16 cellular contexts compared by ENCODE assay signal in the genomic region with DNA sequence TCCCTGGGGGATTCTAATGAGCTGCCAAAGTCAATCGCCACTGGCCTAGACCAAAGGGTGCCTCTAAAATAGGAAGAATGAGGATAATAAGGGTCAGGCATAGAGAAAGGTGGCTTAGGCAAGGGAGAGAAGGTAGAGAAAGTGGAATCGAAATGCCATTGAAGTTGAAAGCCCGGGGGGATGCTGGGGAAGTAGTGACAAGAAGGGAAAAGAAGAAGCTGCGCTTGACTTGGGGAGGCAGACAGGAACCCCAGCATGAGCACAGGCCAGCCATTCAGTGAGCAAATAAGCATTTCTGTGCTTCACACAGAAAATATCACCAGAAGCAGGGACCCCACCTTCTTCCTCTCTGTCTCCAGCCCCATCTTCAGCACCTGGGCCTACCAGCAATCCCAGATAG. TPM values are rescaled to one million over a fixed set of nuclear protein-coding genes. Genes with fewer than 3 reads are reported as not detected.
DNase-seq lines count a peak whose midpoint lies in the region; ATAC-seq and TF ChIP-seq lines count a peak whose summit lies in the region.
"Had no signal": no experiment of that assay in that cellular context is flagged by ENCODE, and none has a peak within 500 bp of the region (broad histone marks: within the 10 kb centered on the region; RNA-seq: fewer than 3 reads in every experiment).

No MANE protein-coding gene starts in this region.

- no peaks in the 10 kb centered on the region for H3K4me1 ChIP-seq in thoracic aorta (ENCODE audit: control insufficient read depth in 1 of 2, low read depth in 2 of 2)
- H3K4me1 ChIP-seq: adrenal gland, parathyroid adenoma had no signal

- DNase-seq in activated T-cell treated with anti-CD3 and anti-CD28 coated beads, Interleukin-2, amount 50 U/mL, for 4 hours, result no peak
- DNase-seq in activated T-cell treated with anti-CD3 and anti-CD28 coated beads, Interleukin-2, amount 50 U/mL, for 1 hour, result no peak
- DNase-seq in activated T-cell treated with anti-CD3 and anti-CD28 coated beads, Interleukin-2, amount 50 U/mL, for 72 hours, result no peak
- DNase-seq in immature natural killer cell (no peak), thoracic aorta (ENCODE audit: low spot score) (no peak), ecto neural progenitor cell (ENCODE audit: low spot score) (no peak), T-helper 9 cell (no peak)
- DNase-seq: adrenal gland, caudate nucleus, left colon, NCI-H2081, PC-3 had no signal

- H3K4me3 Mint-ChIP-seq in activated T-cell treated with anti-CD3 and anti-CD28 coated beads, Interleukin-2, amount 50 U/mL, for 4 hours, result peak overlapping the region; percentile 97
- peak overlapping the region; percentile 98 to 99 for H3K4me3 Mint-ChIP-seq in activated T-cell treated with anti-CD3 and anti-CD28 coated beads, Interleukin-2, amount 50 U/mL, for 72 hours
- peak overlapping the region; percentile 92 to 99 (median 96) for H3K4me3 Mint-ChIP-seq in immature natural killer cell

- H3K36me3 Mint-ChIP-seq in activated T-cell treated with anti-CD3 and anti-CD28 coated beads, Interleukin-2, amount 50 U/mL, for 4 hours (ENCODE audit: insufficient read depth), result peaks cover 49% of the 10 kb centered on the region
- H3K36me3 Mint-ChIP-seq in activated T-cell treated with anti-CD3 and anti-CD28 coated beads, Interleukin-2, amount 50 U/mL, for 72 hours (ENCODE audit: insufficient read depth in 2 of 2), result peaks cover 45 to 67% of the 10 kb centered on the region in 2 donors
- H3K36me3 Mint-ChIP-seq in immature natural killer cell, result peaks cover 11 to 37% (median 28%) of the 10 kb centered on the region in 3 donors

- no peaks in the 10 kb centered on the region for H3K36me3 ChIP-seq in thoracic aorta
- H3K36me3 ChIP-seq: adrenal gland had no signal

- peak overlapping the region; percentile 100 for H3K27ac Mint-ChIP-seq in activated T-cell treated with anti-CD3 and anti-CD28 coated beads, Interleukin-2, amount 50 U/mL, for 72 hours
- peak overlapping the region; percentile 88 to 97 (median 94) for H3K27ac Mint-ChIP-seq in immature natural killer cell

- ATAC-seq in activated T-cell treated with anti-CD3 and anti-CD28 coated beads, Interleukin-2, amount 50 U/mL, for 4 hours, result peak; percentile 2 to 6
- no peak for ATAC-seq in activated T-cell treated with anti-CD3 and anti-CD28 coated beads, Interleukin-2, amount 50 U/mL, for 72 hours (replicated peaks in 1 of 2)
- ATAC-seq in thoracic aorta (ENCODE audit: insufficient number of reproducible peaks, low FRiP score, low read depth) (no peak), HG03520 (IDR thresholded peaks at IDR 0.05; ENCODE audit: unreplicated experiment) (no peak)
- ATAC-seq: left colon, PC-3 had no signal

- H3K27ac ChIP-seq in thoracic aorta, result no peak overlapping the region
- H3K27ac ChIP-seq: adrenal gland, parathyroid adenoma had no signal

- peaks cover 36% of the 10 kb centered on the region for H3K4me1 Mint-ChIP-seq in activated T-cell treated with anti-CD3 and anti-CD28 coated beads, Interleukin-2, amount 50 U/mL, for 4 hours (ENCODE audit: low read depth)
- H3K4me1 Mint-ChIP-seq in activated T-cell treated with anti-CD3 and anti-CD28 coated beads, Interleukin-2, amount 50 U/mL, for 72 hours (ENCODE audit: low read depth), result peaks cover 30% of the 10 kb centered on the region
- H3K4me1 Mint-ChIP-seq in immature natural killer cell, result peaks cover 64 to 72% of the 10 kb centered on the region in 2 donors

- peak overlapping the region; percentile 46 for H3K4me3 ChIP-seq in thoracic aorta
- H3K4me3 ChIP-seq: adrenal gland, smooth muscle cell had no signal

- no peaks in the 10 kb centered on the region for H3K9me3 ChIP-seq in thoracic aorta
- H3K9me3 ChIP-seq: adrenal gland had no signal

- no peaks in the 10 kb centered on the region for H3K27me3 Mint-ChIP-seq in activated T-cell treated with anti-CD3 and anti-CD28 coated beads, Interleukin-2, amount 50 U/mL, for 4 hours (ENCODE audit: low read depth)
- H3K27me3 Mint-ChIP-seq in activated T-cell treated with anti-CD3 and anti-CD28 coated beads, Interleukin-2, amount 50 U/mL, for 72 hours (ENCODE audit: low read depth), result no peaks in the 10 kb centered on the region
- H3K27me3 Mint-ChIP-seq in immature natural killer cell (ENCODE audit: low read depth in 3 of 3), result peaks cover 0 to 2% (median 0%) of the 10 kb centered on the region in 3 donors

- no peaks in the 10 kb centered on the region for H3K27me3 ChIP-seq in thoracic aorta (replicated peaks; ENCODE audit: insufficient read depth)
- H3K27me3 ChIP-seq: adrenal gland had no signal

- TF ChIP-seq CTCF in thoracic aorta (IDR thresholded peaks at IDR 0.05), result no peak

- H3K9me3 Mint-ChIP-seq in activated T-cell treated with anti-CD3 and anti-CD28 coated beads, Interleukin-2, amount 50 U/mL, for 4 hours, result no peaks in the 10 kb centered on the region
- no peaks in the 10 kb centered on the region for H3K9me3 Mint-ChIP-seq in activated T-cell treated with anti-CD3 and anti-CD28 coated beads, Interleukin-2, amount 50 U/mL, for 72 hours
- no peaks in the 10 kb centered on the region for H3K9me3 Mint-ChIP-seq in immature natural killer cell

RNA-seq across cellular contexts. Expression of a gene that starts 1.5 kb away (rescaled TPM):
- 100 to 1,000 TPM; 353 to 393 (median 374) TPM for total RNA-seq in activated T-cell treated with anti-CD3 and anti-CD28 coated beads, Interleukin-2, amount 50 U/mL, for 4 hours
- 100 to 1,000 TPM; 232 to 298 TPM for total RNA-seq in activated T-cell treated with anti-CD3 and anti-CD28 coated beads, Interleukin-2, amount 50 U/mL, for 72 hours
- polyA plus RNA-seq in immature natural killer cell, result 100 to 1,000 TPM; 246 to 341 (median 325) TPM
- 1 to 10 TPM; 1.4 to 3.0 TPM for total RNA-seq in thoracic aorta
- total RNA-seq: Daoy, PC-3, smooth muscle cell had no signal
- polyA plus RNA-seq: smooth muscle cell had no signal

Comparison
In these comparisons a context has a peak if more than half of its experiments do, and no peak if none do; other contexts are left out.
1. ATAC-seq: peak in activated T-cell treated with anti-CD3 and anti-CD28 coated beads, Interleukin-2, amount 50 U/mL, for 4 hours (2 of 2); none in activated T-cell treated with anti-CD3 and anti-CD28 coated beads, Interleukin-2, amount 50 U/mL, for 72 hours (0 of 2), thoracic aorta (single experiment) and HG03520 (single experiment).
2. RNA of a gene that starts 1.5 kb away (total RNA-seq): 353 to 393 TPM in activated T-cell treated with anti-CD3 and anti-CD28 coated beads, Interleukin-2, amount 50 U/mL, for 4 hours and 232 to 298 TPM in activated T-cell treated with anti-CD3 and anti-CD28 coated beads, Interleukin-2, amount 50 U/mL, for 72 hours; 1.4 to 3.0 TPM in thoracic aorta; every median in the first group is over 10 times any median in the second.
3. Peak in every context shown above with its lines, with median percentiles within 50 percentile points of each other: H3K4me3 Mint-ChIP-seq.